ENCODE assay signal across 15 cellular contexts in the genomic region with DNA sequence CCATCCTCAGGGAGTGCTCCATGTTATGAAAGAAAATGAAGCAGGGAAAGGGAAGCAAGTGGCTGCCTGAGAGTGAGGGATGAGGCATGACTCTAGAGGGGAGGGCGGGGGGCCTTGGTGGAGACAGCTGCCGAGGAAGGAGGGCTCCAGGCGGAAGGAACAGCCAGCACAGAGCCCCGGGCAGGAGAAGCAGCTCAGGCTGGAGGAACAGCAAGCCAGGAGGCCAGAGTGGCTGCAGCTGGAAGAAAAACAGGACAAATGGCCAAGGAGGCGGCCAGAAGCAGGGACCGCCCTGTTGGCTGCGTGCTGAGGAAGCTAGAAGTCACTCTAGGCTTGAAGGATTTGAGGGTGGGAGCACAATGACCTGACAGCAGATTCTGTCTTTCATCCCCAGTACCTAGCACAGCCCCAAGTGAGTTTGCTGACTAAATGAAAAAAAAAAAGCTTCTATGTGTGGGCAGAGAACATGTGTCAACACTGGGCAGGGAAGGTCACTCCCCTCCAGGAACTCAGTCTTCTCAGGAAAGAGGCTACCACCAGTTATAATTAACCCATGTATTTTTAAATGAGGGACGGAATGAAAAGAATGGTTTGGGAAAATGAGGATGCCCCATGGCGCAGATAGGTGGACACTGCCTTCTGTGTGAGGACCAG.
A peak's percentile ranks its signal among the peaks of the same experiment; 100 is the strongest.
DNase-seq lines count a peak whose midpoint lies in the region; ATAC-seq, FAIRE-seq and TF ChIP-seq lines count a peak whose summit lies in the region.
"Had no signal": no experiment of that assay in that cellular context is flagged by ENCODE, and none has a peak within 500 bp of the region (broad histone marks: within the 10 kb centered on the region; RNA-seq: fewer than 3 reads in every experiment).

No MANE protein-coding gene starts in this region.

- peak overlapping the region; percentile 12 for H3K18ac ChIP-seq in neuronal stem cell (ENCODE audit: low read length)

- TF ChIP-seq CTCF in K562 (IDR thresholded peaks at IDR 0.05 in 2 of 3, conservative IDR thresholded peaks at IDR 0.05 in 1 of 3; ENCODE audit: insufficient read depth in 2 of 3, low read depth in 1 of 3, low read length in 3 of 3) (no peak), left ventricle myocardium inferior (IDR thresholded peaks at IDR 0.05; ENCODE audit: borderline replicate concordance) (no peak), uterus (IDR thresholded peaks at IDR 0.05) (no peak)

- H3K27me3 ChIP-seq in K562 (ENCODE audit: control insufficient read depth in 2 of 2, insufficient read depth in 2 of 2, low read length in 2 of 2) (peaks cover 31 to 40% of the 10 kb centered on the region in 2 experiments), left ventricle myocardium inferior (ENCODE audit: low read depth) (no peaks in the 10 kb centered on the region), neuronal stem cell (ENCODE audit: control insufficient read depth in 3 of 3, insufficient read depth in 3 of 3, low read depth in 1 of 3, low read length in 3 of 3) (no peaks in the 10 kb centered on the region), uterus (no peaks in the 10 kb centered on the region)
- no peaks in the 10 kb centered on the region for H3K27me3 ChIP-seq in CD4-positive, alpha-beta memory T cell (ENCODE audit: insufficient read depth, low read length)

- H3K4me1 Mint-ChIP-seq in CD4-positive, alpha-beta memory T cell = no peaks in the 10 kb centered on the region

- H2BK5ac ChIP-seq in neuronal stem cell (ENCODE audit: low read length) = no peak overlapping the region

- POLR2A ChIA-PET in K562 (lab: Yijun Ruan, JAX) = interaction anchor here (0.9 kb wide), 1 partner anchor 58 kb away, joined by 3 read pairs; no protein-coding TSS in a partner anchor
- POLR2A ChIA-PET in CD4-positive, alpha-beta memory T cell (lab: Charles Lee; ENCODE audit: partially characterized antibody) = interaction anchor here (0.6 kb wide), 1 partner anchor 24 kb away, joined by 3 read pairs; no protein-coding TSS in a partner anchor

- no peak overlapping the region for H2AK5ac ChIP-seq in neuronal stem cell (ENCODE audit: low read depth, low read length)

- no peaks in the 10 kb centered on the region; the same call in 1 of the 2 replicates for H4K20me1 ChIP-seq in K562 (replicated peaks; ENCODE audit: control insufficient read depth, insufficient read depth, low read length)

- H2BK12ac ChIP-seq in neuronal stem cell (ENCODE audit: low read length) = no peak overlapping the region

- no peak overlapping the region for H4K91ac ChIP-seq in neuronal stem cell (ENCODE audit: low read depth, low read length, poor library complexity)

- H3K9me3 ChIP-seq in K562 (replicated peaks; ENCODE audit: control insufficient read depth, insufficient read depth, low read depth, low read length) (no peaks in the 10 kb centered on the region), left ventricle myocardium inferior (replicated peaks) (peaks cover 8% of the 10 kb centered on the region), neuronal stem cell (replicated peaks in 1 of 2; ENCODE audit: control insufficient read depth in 2 of 2, insufficient read depth in 1 of 2, low read depth in 1 of 2, low read length in 2 of 2) (peaks cover 4 to 8% of the 10 kb centered on the region in 2 donors), uterus (no peaks in the 10 kb centered on the region)
- no peaks in the 10 kb centered on the region for H3K9me3 ChIP-seq in CD4-positive, alpha-beta memory T cell (ENCODE audit: control insufficient read depth in 1 of 2, low read length in 2 of 2)

- TF ChIP-seq RAD21 in K562 (CRISPR knock-in tag; conservative IDR thresholded peaks at IDR 0.05 in 1 of 2, IDR thresholded peaks at IDR 0.05 in 1 of 2) = no peak

- intact Hi-C loops in K562 (cut with micrococcal nuclease) = no loop called here
- intact Hi-C loops in left ventricle myocardium inferior (cut with micrococcal nuclease) = no loop called here
- intact Hi-C loops in uterus (cut with DNase I; ENCODE audit: low total_unique reads) = no loop called here
- intact Hi-C loops in CD4-positive, alpha-beta memory T cell (cut with micrococcal nuclease) = no loop called here

- H3K4ac ChIP-seq in neuronal stem cell (ENCODE audit: low read length) = no peak overlapping the region

- no peak for TF ChIP-seq POLR2A in K562 (conservative IDR thresholded peaks at IDR 0.05)
- TF ChIP-seq POLR2A in uterus (IDR thresholded peaks at IDR 0.05) = no peak

- no peaks in the 10 kb centered on the region for H3K27me3 Mint-ChIP-seq in CD4-positive, alpha-beta memory T cell

- no peaks in the 10 kb centered on the region for H3K9me1 ChIP-seq in K562 (ENCODE audit: control insufficient read depth, insufficient read depth, low read length)

- ATAC-seq in K562 (peak; percentile 42; the same call in 2 of the 3 replicates), HG03432 (IDR thresholded peaks at IDR 0.05; ENCODE audit: unreplicated experiment) (no peak)
- ATAC-seq: T-cell had no signal

- no peaks in the 10 kb centered on the region for H3K79me2 ChIP-seq in K562 (ENCODE audit: control insufficient read depth, insufficient read depth, low read length)

- no TSS peak for BruUV-seq in K562 (replicated peaks; lab: Mats Ljungman, UMichigan)

- H3K36me3 Mint-ChIP-seq in CD4-positive, alpha-beta memory T cell = peaks cover 8 to 21% of the 10 kb centered on the region in 2 donors
- H3K36me3 Mint-ChIP-seq: T-cell had no signal

- H3K79me1 ChIP-seq in neuronal stem cell (ENCODE audit: low read depth, low read length) = no peaks in the 10 kb centered on the region

- no peaks in the 10 kb centered on the region for H3K4me1 ChIP-seq in K562 (replicated peaks in 1 of 2; ENCODE audit: control insufficient read depth in 2 of 2, insufficient read depth in 2 of 2, low read length in 2 of 2)
- H3K4me1 ChIP-seq in left ventricle myocardium inferior = peaks cover 78% of the 10 kb centered on the region
- no peaks in the 10 kb centered on the region for H3K4me1 ChIP-seq in neuronal stem cell (ENCODE audit: control insufficient read depth in 2 of 2, insufficient read depth in 1 of 2, low read depth in 1 of 2, low read length in 2 of 2)
- H3K4me1 ChIP-seq in uterus = no peaks in the 10 kb centered on the region
- H3K4me1 ChIP-seq in CD4-positive, alpha-beta memory T cell (ENCODE audit: insufficient read depth, low read length) = no peaks in the 10 kb centered on the region

- CTCF ChIA-PET in K562 (lab: Yijun Ruan, JAX; ENCODE audit: low intra/inter-chr PET ratio) = no interaction called here
- CTCF ChIA-PET in CD4-positive, alpha-beta memory T cell (lab: Charles Lee; ENCODE audit: partially characterized antibody) = no interaction called here

- H3K9me3 Mint-ChIP-seq in CD4-positive, alpha-beta memory T cell = no peaks in the 10 kb centered on the region
- H3K9me3 Mint-ChIP-seq: T-cell had no signal

- H4K8ac ChIP-seq in neuronal stem cell (ENCODE audit: low read depth, low read length) = no peak overlapping the region

- H3K4me2 ChIP-seq in K562 (ENCODE audit: insufficient read depth, low read length) (no peak overlapping the region), neuronal stem cell (ENCODE audit: insufficient read depth, low read length, poor library complexity, severe bottlenecking) (no peak overlapping the region)

- H3K4me3 ChIP-seq in K562 = no peak overlapping the region
- H3K4me3 ChIP-seq in left ventricle myocardium inferior = no peak overlapping the region
- no peak overlapping the region for H3K4me3 ChIP-seq in neuronal stem cell (ENCODE audit: low read length in 2 of 2)
- H3K4me3 ChIP-seq in uterus = no peak overlapping the region
- no peak overlapping the region for H3K4me3 ChIP-seq in CD4-positive, alpha-beta memory T cell (ENCODE audit: low read length in 2 of 2)
- H3K4me3 ChIP-seq: coronary artery had no signal

- DNase-seq in K562 (ENCODE audit: extremely low read depth in 1 of 4, low spot score in 3 of 4) (no peak), left ventricle myocardium inferior (peak; percentile 86), neuronal stem cell (ENCODE audit: low spot score) (no peak), uterus (peak; percentile 50 to 64), SKM-1 treated with dmso at 0.1 percent for 144 hours (lab: John Stamatoyannopoulos, UW; ENCODE audit: unreplicated experiment) (no peak)
- no peak for DNase-seq in CD4-positive, alpha-beta memory T cell
- DNase-seq: activated CD4-positive, alpha-beta T cell treated with anti-CD3 and anti-CD28 coated beads, Interleukin-2, amount 50 U/mL, for 4 hours; activated naive CD4-positive, alpha-beta T cell; DMS153; NCI-H526; T-cell had no signal

- 0% methylated on average over 6 of the region's 9 CpGs for WGBS in K562 (ENCODE audit: insufficient coverage, low coverage, missing lambda C conversion rate)
- WGBS in neuronal stem cell (ENCODE audit: extremely low coverage in 2 of 2, insufficient read length in 2 of 2, insufficient replicate concordance in 1 of 2), 2 donors = no CpG with 5 or more reads among the region's 9 CpGs

- H3K14ac ChIP-seq in neuronal stem cell (ENCODE audit: low read length) = no peak overlapping the region

- TF ChIP-seq EP300 in K562 (IDR thresholded peaks at IDR 0.05; ENCODE audit: low read length) = no peak

- FAIRE-seq in K562 (lab: Jason Lieb, UNC) = no peak
- FAIRE-seq: GM12892 had no signal

- H3K27ac Mint-ChIP-seq in CD4-positive, alpha-beta memory T cell = no peak overlapping the region
- H3K27ac Mint-ChIP-seq: T-cell had no signal

- H3K27ac ChIP-seq in K562 (ENCODE audit: extremely low read depth, low read depth, low read length) (no peak overlapping the region), left ventricle myocardium inferior (replicated peaks) (peak overlapping the region; percentile 77), neuronal stem cell (replicated peaks; ENCODE audit: low read length) (no peak overlapping the region), uterus (peak overlapping the region; percentile 16 to 33)
- H3K27ac ChIP-seq in CD4-positive, alpha-beta memory T cell (ENCODE audit: low read depth, low read length) = no peak overlapping the region
- H3K27ac ChIP-seq: HL-60 had no signal

- H3K9ac ChIP-seq in K562 (ENCODE audit: insufficient read depth in 1 of 2, low read depth in 2 of 2, low read length in 2 of 2) = no peak overlapping the region
- no peak overlapping the region for H3K9ac ChIP-seq in neuronal stem cell (ENCODE audit: low read depth, low read length, poor library complexity)

- H3K23ac ChIP-seq in neuronal stem cell (ENCODE audit: low read depth, low read length, poor library complexity) = no peak overlapping the region

- H2BK120ac ChIP-seq in neuronal stem cell (ENCODE audit: low read depth, low read length) = no peak overlapping the region

- no peak overlapping the region for H3K4me3 Mint-ChIP-seq in CD4-positive, alpha-beta memory T cell
- H3K4me3 Mint-ChIP-seq: T-cell had no signal

- no peak overlapping the region for H2BK15ac ChIP-seq in neuronal stem cell (ENCODE audit: low read length)

- H2AFZ ChIP-seq in K562 (ENCODE audit: low read depth, low read length) (no peak overlapping the region), neuronal stem cell (ENCODE audit: low read length) (no peak overlapping the region)

- H3K36me3 ChIP-seq in K562 (ENCODE audit: control insufficient read depth, insufficient read depth, low read length) (no peaks in the 10 kb centered on the region), left ventricle myocardium inferior (peaks cover 18% of the 10 kb centered on the region), neuronal stem cell (replicated peaks in 1 of 2; ENCODE audit: control insufficient read depth in 2 of 2, insufficient read depth in 2 of 2, low read length in 2 of 2) (no peaks in the 10 kb centered on the region), uterus (no peaks in the 10 kb centered on the region)
- H3K36me3 ChIP-seq in CD4-positive, alpha-beta memory T cell (ENCODE audit: insufficient read depth, low read length) = no peaks in the 10 kb centered on the region

- in situ Hi-C loops in K562 (cut with MboI) = no loop called here

Comparison
In these comparisons a context has a peak if more than half of its experiments do, and no peak if none do; other contexts are left out.
1. DNase-seq: peak in left ventricle myocardium inferior (single experiment) and uterus (2 of 2); none in K562 (0 of 4), neuronal stem cell (single experiment), SKM-1 treated with dmso at 0.1 percent for 144 hours (single experiment) and CD4-positive, alpha-beta memory T cell (0 of 5).
2. H3K27ac ChIP-seq: peak in left ventricle myocardium inferior (single experiment) and uterus (2 of 2); none in K562 (single experiment), neuronal stem cell (single experiment) and CD4-positive, alpha-beta memory T cell (single experiment).